In genomic region chr3:53800041-53800440, GRCh38 we compare ENCODE assay signal across 34 cellular contexts. TPM values are rescaled to one million over a fixed set of nuclear protein-coding genes. Genes with fewer than 3 reads are reported as not detected.
"Had no signal": no experiment of that assay in that cellular context is flagged by ENCODE, and none has a peak within 500 bp of the region (broad histone marks: within the 10 kb centered on the region; RNA-seq: fewer than 3 reads in every experiment).

No MANE protein-coding gene starts in this region.

- H3K27ac Mint-ChIP-seq: activated CD4-positive, alpha-beta memory T cell treated with anti-CD3 and anti-CD28 coated beads, Interleukin-2, amount 10 ng/mL, durations not matched to agents 7 days and 5 days; activated CD4-positive, alpha-beta T cell treated with anti-CD3 and anti-CD28 coated beads, Interleukin-2, amount 10 ng/mL, durations not matched to agents 24 days and 14 days; activated naive CD8-positive, alpha-beta T cell treated with anti-CD3 and anti-CD28 coated beads for 36 hours; activated T-cell treated with anti-CD3 and anti-CD28 coated beads, Interleukin-2, amount 50 U/mL, for 24 hours; activated T-helper 17 cell treated with anti-CD3 and anti-CD28 coated beads, Interleukin-2, amount 50 U/mL, for 72 hours; progenitor cell of endocrine pancreas; stimulated activated naive CD8-positive, alpha-beta T cell treated with anti-CD3 and anti-CD28 coated beads, Interleukin-15, Interleukin-2, amounts not matched to agents 100 ng/mL and 50 ng/mL, for 24 hours; T-helper 17 cell had no signal

- H3K27me3 ChIP-seq: adrenal gland, body of pancreas, cardiac muscle cell, colonic mucosa, dorsolateral prefrontal cortex, esophagus muscularis mucosa, ovary, upper lobe of left lung, vagina had no signal

- H3K36me3 ChIP-seq: colonic mucosa, esophagus muscularis mucosa, left ventricle myocardium inferior, ovary, thoracic aorta, vagina had no signal

- H3K9me3 ChIP-seq: adrenal gland, body of pancreas, colonic mucosa, esophagus muscularis mucosa, left ventricle myocardium inferior, mucosa of descending colon, ovary, thoracic aorta, upper lobe of left lung, vagina had no signal

- DNase-seq: activated CD4-positive, alpha-beta memory T cell treated with anti-CD3 and anti-CD28 coated beads, Interleukin-2, amount 10 ng/mL, durations not matched to agents 7 days and 5 days; activated CD4-positive, alpha-beta T cell treated with anti-CD3 and anti-CD28 coated beads, Interleukin-2, amount 10 ng/mL, durations not matched to agents 24 days and 14 days; activated CD4-positive, CD25-positive, alpha-beta regulatory T cell treated with anti-CD3 and anti-CD28 coated beads, Interleukin-2, amount 50 U/mL, for 72 hours; activated CD8-positive, alpha-beta memory T cell treated with anti-CD3 and anti-CD28 coated beads, Interleukin-2, amount 50 U/mL, for 48 hours; activated naive CD4-positive, alpha-beta T cell treated with Interleukin-2 at 50 U/mL for 16 hours; activated naive CD8-positive, alpha-beta T cell treated with anti-CD3 and anti-CD28 coated beads for 36 hours; activated T-cell treated with anti-CD3 and anti-CD28 coated beads, Interleukin-2, amount 50 U/mL, for 24 hours; aorta; body of pancreas; cerebellar nuclear complex; colonic mucosa; dorsolateral prefrontal cortex; effector memory CD4-positive, alpha-beta T cell; left ventricle myocardium inferior; mucosa of descending colon; ovary; stimulated activated CD4-positive, alpha-beta T cell treated with anti-CD3 and anti-CD28 coated beads, Interleukin-12 subunit alpha, Interleukin-12 subunit beta, amount 100 ng/mL, for 4 hours; stimulated activated CD4-positive, alpha-beta T cell treated with anti-CD3 and anti-CD28 coated beads, Interleukin-4, amount 100 ng/mL, for 1 hour; T-helper 17 cell; T1000; upper lobe of left lung had no signal

- H3K36me3 Mint-ChIP-seq: activated naive CD8-positive, alpha-beta T cell treated with anti-CD3 and anti-CD28 coated beads for 36 hours had no signal

- H3K27ac ChIP-seq: adrenal gland, body of pancreas, cardiac muscle cell, colonic mucosa, esophagus muscularis mucosa, left ventricle myocardium inferior, ovary, skin epidermis, thoracic aorta, upper lobe of left lung, vagina had no signal

- H3K4me3 ChIP-seq: adrenal gland, body of pancreas, cardiac muscle cell, colonic mucosa, dorsolateral prefrontal cortex, esophagus muscularis mucosa, left ventricle myocardium inferior, lung, mucosa of descending colon, ovary, skin epidermis, thoracic aorta, upper lobe of left lung, vagina had no signal

- H3K9me3 Mint-ChIP-seq: activated CD4-positive, alpha-beta memory T cell treated with anti-CD3 and anti-CD28 coated beads, Interleukin-2, amount 10 ng/mL, durations not matched to agents 7 days and 5 days; activated CD4-positive, alpha-beta T cell treated with anti-CD3 and anti-CD28 coated beads, Interleukin-2, amount 10 ng/mL, durations not matched to agents 24 days and 14 days; activated naive CD8-positive, alpha-beta T cell treated with anti-CD3 and anti-CD28 coated beads for 36 hours; activated T-cell treated with anti-CD3 and anti-CD28 coated beads, Interleukin-2, amount 50 U/mL, for 24 hours; activated T-helper 17 cell treated with anti-CD3 and anti-CD28 coated beads, Interleukin-2, amount 50 U/mL, for 72 hours; stimulated activated naive CD8-positive, alpha-beta T cell treated with anti-CD3 and anti-CD28 coated beads, Interleukin-15, Interleukin-2, amounts not matched to agents 100 ng/mL and 50 ng/mL, for 24 hours had no signal

- H3K4me1 Mint-ChIP-seq: activated CD4-positive, alpha-beta memory T cell treated with anti-CD3 and anti-CD28 coated beads, Interleukin-2, amount 10 ng/mL, durations not matched to agents 7 days and 5 days; activated CD4-positive, alpha-beta T cell treated with anti-CD3 and anti-CD28 coated beads, Interleukin-2, amount 10 ng/mL, durations not matched to agents 24 days and 14 days; activated naive CD8-positive, alpha-beta T cell treated with anti-CD3 and anti-CD28 coated beads for 36 hours; activated T-helper 17 cell treated with anti-CD3 and anti-CD28 coated beads, Interleukin-2, amount 50 U/mL, for 72 hours had no signal

- H3K4me1 ChIP-seq: body of pancreas, colonic mucosa, esophagus muscularis mucosa, upper lobe of left lung had no signal

- ATAC-seq: activated T-helper 17 cell treated with anti-CD3 and anti-CD28 coated beads, Interleukin-2, amount 50 U/mL, for 72 hours; body of pancreas; mucosa of descending colon; sciatic nerve; T-helper 17 cell had no signal

- H3K4me3 Mint-ChIP-seq: activated CD4-positive, alpha-beta memory T cell treated with anti-CD3 and anti-CD28 coated beads, Interleukin-2, amount 10 ng/mL, durations not matched to agents 7 days and 5 days; activated CD4-positive, alpha-beta T cell treated with anti-CD3 and anti-CD28 coated beads, Interleukin-2, amount 10 ng/mL, durations not matched to agents 24 days and 14 days; activated naive CD8-positive, alpha-beta T cell treated with anti-CD3 and anti-CD28 coated beads for 36 hours; activated T-cell treated with anti-CD3 and anti-CD28 coated beads, Interleukin-2, amount 50 U/mL, for 24 hours; activated T-helper 17 cell treated with anti-CD3 and anti-CD28 coated beads, Interleukin-2, amount 50 U/mL, for 72 hours; stimulated activated naive CD8-positive, alpha-beta T cell treated with anti-CD3 and anti-CD28 coated beads, Interleukin-15, Interleukin-2, amounts not matched to agents 100 ng/mL and 50 ng/mL, for 24 hours; T-helper 17 cell had no signal

RNA-seq across cellular contexts. Expression of gene IL17RB, which starts 46.3 kb away (rescaled TPM):
- total RNA-seq: activated naive CD8-positive, alpha-beta T cell treated with anti-CD3 and anti-CD28 coated beads for 36 hours; mesenteric fat pad; myocyte; vagina had no signal
